In the genomic region with DNA sequence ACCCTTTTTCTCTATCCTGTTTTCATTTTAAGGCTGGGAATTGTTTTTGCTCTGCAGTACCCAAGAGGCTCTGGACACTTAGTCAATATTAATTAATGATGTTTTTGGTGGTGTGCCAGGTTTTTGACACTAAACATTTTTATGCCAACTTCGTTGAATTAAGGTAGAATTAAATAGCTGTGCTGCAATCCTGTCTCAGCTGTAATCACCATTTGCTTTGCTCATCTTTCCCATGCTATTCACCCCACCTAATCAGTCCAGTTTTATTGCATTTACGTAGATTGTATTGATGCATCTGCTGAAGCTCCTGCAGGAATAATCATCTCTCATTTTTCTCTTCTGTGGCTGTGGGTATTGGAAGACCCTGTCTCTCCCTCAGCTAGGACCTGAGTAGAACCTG, we compare ENCODE assay signal across 36 cellular contexts.
"Had no signal": no experiment of that assay in that cellular context is flagged by ENCODE, and none has a peak within 500 bp of the region (broad histone marks: within the 10 kb centered on the region; RNA-seq: fewer than 3 reads in every experiment).

No MANE protein-coding gene starts in this region.

- H3K27ac ChIP-seq: adrenal gland, ascending aorta, breast epithelium, cardiac muscle cell, coronary artery, dorsolateral prefrontal cortex, epithelial cell of prostate, esophagus squamous epithelium, gastroesophageal sphincter, heart right ventricle, hepatocyte, WERI-Rb-1 had no signal

- DNase-seq: activated B cell treated with CpG ODN at 0.5 μM for 24 hours; activated CD4-positive, alpha-beta memory T cell treated with anti-CD3 and anti-CD28 coated beads for 36 hours; activated CD4-positive, alpha-beta T cell treated with anti-CD3 and anti-CD28 coated beads for 36 hours; activated CD4-positive, alpha-beta T cell treated with anti-CD3 and anti-CD28 coated beads, Interleukin-2, amount 10 ng/mL, durations not matched to agents 24 days and 14 days; activated CD8-positive, alpha-beta memory T cell treated with anti-CD3 and anti-CD28 coated beads, Interleukin-2, amount 10 ng/mL, durations not matched to agents 7 days and 5 days; activated CD8-positive, alpha-beta memory T cell treated with anti-CD3 and anti-CD28 coated beads, Interleukin-2, amount 50 U/mL, for 4 hours; activated CD8-positive, alpha-beta T cell treated with anti-CD3 and anti-CD28 coated beads, Interleukin-2, amount 10 ng/mL, durations not matched to agents 7 days and 5 days; activated effector memory CD4-positive, alpha-beta T cell treated with anti-CD3 and anti-CD28 coated beads, Interleukin-2, amount 50 U/mL, for 16 hours; activated naive CD4-positive, alpha-beta T cell treated with anti-CD3 and anti-CD28 coated beads for 36 hours; activated naive CD8-positive, alpha-beta T cell treated with anti-CD3 and anti-CD28 coated beads for 36 hours; activated naive CD8-positive, alpha-beta T cell treated with anti-CD3 and anti-CD28 coated beads, Interleukin-2, amount 50 U/mL, for 24 hours; activated T-cell treated with anti-CD3 and anti-CD28 coated beads, Interleukin-2, amount 50 U/mL, for 1 hour; activated T-cell treated with anti-CD3 and anti-CD28 coated beads, Interleukin-2, amount 50 U/mL, for 48 hours; adrenal gland; amygdala; central memory CD4-positive, alpha-beta T cell; cerebellar nuclear complex; dorsolateral prefrontal cortex; effector CD4-positive, alpha-beta T cell; effector memory CD8-positive, alpha-beta T cell; esophagus squamous epithelium; foreskin melanocyte; heart right ventricle; T-helper 17 cell; T1000; WERI-Rb-1 had no signal

- H3K36me3 ChIP-seq: adrenal gland, ascending aorta, breast epithelium, cardiac muscle cell, esophagus squamous epithelium, gastroesophageal sphincter, heart right ventricle, WERI-Rb-1 had no signal

- FAIRE-seq: endometrium, endothelial cell of umbilical vein had no signal

- H3K9me3 ChIP-seq: adrenal gland, ascending aorta, breast epithelium, esophagus squamous epithelium, gastroesophageal sphincter, heart right ventricle had no signal

- ATAC-seq: activated CD4-positive, alpha-beta T cell treated with anti-CD3 and anti-CD28 coated beads for 36 hours; activated CD4-positive, CD25-positive, alpha-beta regulatory T cell treated with anti-CD3 and anti-CD28 coated beads, Interleukin-2, amount 50 U/mL, for 24 hours; activated CD8-positive, alpha-beta memory T cell treated with anti-CD3 and anti-CD28 coated beads, Interleukin-2, amount 10 ng/mL, durations not matched to agents 7 days and 5 days; activated CD8-positive, alpha-beta T cell treated with anti-CD3 and anti-CD28 coated beads, Interleukin-2, amount 10 ng/mL, durations not matched to agents 7 days and 5 days; activated naive CD8-positive, alpha-beta T cell treated with anti-CD3 and anti-CD28 coated beads, Interleukin-2, amount 50 U/mL, for 24 hours; effector memory CD8-positive, alpha-beta T cell; gastroesophageal sphincter; heart right ventricle; T-helper 17 cell had no signal

- H3K4me3 ChIP-seq: adrenal gland, ascending aorta, breast epithelium, cardiac muscle cell, coronary artery, dorsolateral prefrontal cortex, esophagus squamous epithelium, gastroesophageal sphincter, heart right ventricle, hepatocyte had no signal

- H3K4me1 ChIP-seq: breast epithelium, heart right ventricle had no signal

- H3K27me3 ChIP-seq: adrenal gland, ascending aorta, breast epithelium, cardiac muscle cell, dorsolateral prefrontal cortex, esophagus squamous epithelium, gastroesophageal sphincter, heart right ventricle, hepatocyte had no signal
